Comparison of ENCODE assay signal across 12 cellular contexts in the genomic region with DNA sequence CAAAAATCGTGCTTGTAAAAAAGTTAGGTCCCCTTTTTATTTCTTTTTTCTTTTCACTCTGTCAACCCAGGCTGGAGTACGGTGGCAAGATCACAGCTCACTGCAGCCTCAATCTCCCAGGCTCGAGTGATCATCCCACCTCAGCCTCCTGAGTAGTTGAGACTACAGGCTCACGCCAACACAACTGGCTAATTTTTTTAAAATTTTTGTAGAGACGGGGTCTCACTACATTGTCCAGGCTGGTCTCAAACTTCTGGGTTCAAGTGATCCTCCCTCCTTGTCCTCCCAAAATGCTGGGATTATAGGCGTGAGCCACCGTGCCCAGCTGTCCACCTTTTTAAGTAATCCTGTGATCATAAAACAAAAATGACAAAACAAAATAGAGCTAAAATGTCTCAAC. TPM values are rescaled to one million over a fixed set of nuclear protein-coding genes. Genes with fewer than 3 reads are reported as not detected.
DNase-seq lines count a peak whose midpoint lies in the region; ATAC-seq and TF ChIP-seq lines count a peak whose summit lies in the region.
"Had no signal": no experiment of that assay in that cellular context is flagged by ENCODE, and none has a peak within 500 bp of the region (broad histone marks: within the 10 kb centered on the region; RNA-seq: fewer than 3 reads in every experiment).

No MANE protein-coding gene starts in this region.

- no peaks in the 10 kb centered on the region for H3K9me3 ChIP-seq in body of pancreas
- H3K9me3 ChIP-seq in left lung: no peaks in the 10 kb centered on the region
- H3K9me3 ChIP-seq in stomach smooth muscle (ENCODE audit: control insufficient read depth in 2 of 2, low read length in 2 of 2): no peaks in the 10 kb centered on the region
- H3K9me3 ChIP-seq in BE2C: no peaks in the 10 kb centered on the region

- H3K36me3 ChIP-seq in body of pancreas (replicated peaks in 1 of 2; ENCODE audit: insufficient read depth in 1 of 2, low read depth in 2 of 2) (no peaks in the 10 kb centered on the region), left lung (no peaks in the 10 kb centered on the region), stomach smooth muscle (ENCODE audit: control insufficient read depth in 2 of 2, insufficient read depth in 2 of 2, low read length in 2 of 2) (no peaks in the 10 kb centered on the region), BE2C (no peaks in the 10 kb centered on the region)

- peaks cover 35% of the 10 kb centered on the region for H3K4me1 ChIP-seq in body of pancreas
- H3K4me1 ChIP-seq in left lung: peaks cover 5 to 31% of the 10 kb centered on the region in 2 donors
- H3K4me1 ChIP-seq in stomach smooth muscle (ENCODE audit: control insufficient read depth, insufficient read depth, low read length): peaks cover 4% of the 10 kb centered on the region
- peaks cover 6% of the 10 kb centered on the region for H3K4me1 ChIP-seq in BE2C

- H3K27me3 ChIP-seq in HL-60 (ENCODE audit: insufficient read depth, poor library complexity, severe bottlenecking) (no peaks in the 10 kb centered on the region), body of pancreas (no peaks in the 10 kb centered on the region), left lung (no peaks in the 10 kb centered on the region), stomach smooth muscle (ENCODE audit: control insufficient read depth in 1 of 2, insufficient read depth in 2 of 2, low read length in 2 of 2) (no peaks in the 10 kb centered on the region), BE2C (no peaks in the 10 kb centered on the region)

- TF ChIP-seq CTCF in HL-60 (IDR thresholded peaks at IDR 0.05; ENCODE audit: insufficient read depth, low read length) (no peak), body of pancreas (IDR thresholded peaks at IDR 0.05) (no peak), left lung (IDR thresholded peaks at IDR 0.05) (no peak), BE2C (IDR thresholded peaks at IDR 0.05; ENCODE audit: low read depth, low read length) (no peak), GM10266 (IDR thresholded peaks at IDR 0.05; ENCODE audit: control insufficient read depth, insufficient read depth, low read depth, missing control alignments) (no peak)

- WGBS in body of pancreas, 2 donors: 58 to 62% methylated on average over 7 of the region's 7 CpGs

- H3K4me3 ChIP-seq in HL-60 (replicated peaks; ENCODE audit: insufficient read depth, low read length) (no peak overlapping the region), body of pancreas (no peak overlapping the region), left lung (no peak overlapping the region), stomach smooth muscle (ENCODE audit: low read length in 2 of 2) (peak overlapping the region; percentile 39 to 58), BE2C (ENCODE audit: low read depth, low read length) (no peak overlapping the region)

- H3K27ac ChIP-seq in HL-60 (replicated peaks): 0 out of 2 replicates have a peak overlapping the region, but pooled peaks have one; percentile 9
- peak overlapping the region in 3 of 4 donors; percentile 35 to 57 (median 48) for H3K27ac ChIP-seq in body of pancreas
- peak overlapping the region; percentile 28 to 39 for H3K27ac ChIP-seq in left lung
- H3K27ac ChIP-seq in stomach smooth muscle (ENCODE audit: low read length): no peak overlapping the region

- TF ChIP-seq POLR2A in body of pancreas (IDR thresholded peaks at IDR 0.05): no peak

- DNase-seq in HL-60 (ENCODE audit: low read depth in 1 of 2, low spot score in 1 of 2) (no peak), body of pancreas (no peak), left lung (no peak), BE2C (no peak), KBM-7 (no peak), GM10266 (ENCODE audit: extremely low spot score) (no peak), NCI-H345 (lab: John Stamatoyannopoulos, UW) (no peak)
- DNase-seq: activated CD4-positive, alpha-beta T cell treated with anti-CD3 and anti-CD28 coated beads for 4 hours; activated T-cell treated with anti-CD3 and anti-CD28 coated beads, Interleukin-2, amount 50 U/mL, for 72 hours; erythroblast had no signal

- intact Hi-C loops in body of pancreas (cut with DNase I) (no loop called here), left lung (cut with DNase I) (loop anchor here in 1 of 2 donors (5.0 kb wide), 1 partner anchor 86 kb away; no protein-coding TSS in a partner anchor)

- ATAC-seq in body of pancreas (no peak), left lung (no peak)
- ATAC-seq: activated T-cell treated with anti-CD3 and anti-CD28 coated beads, Interleukin-2, amount 50 U/mL, for 72 hours; natural killer cell treated with Interleukin-12 subunit alpha and Interleukin-12 subunit beta and Interleukin-15 and Interleukin-18, amount 100 ng/mL, for 72 hours had no signal

- peak overlapping the region; percentile 5 to 37 for H3K9ac ChIP-seq in stomach smooth muscle (ENCODE audit: low read length in 2 of 2)

- in situ Hi-C loops in KBM-7 (cut with MboI; ENCODE audit: low pct_unique_long_range_greater_than_20kb, low sequenced_read_pairs): no loop called here

RNA-seq across cellular contexts. Expression of gene ARHGAP12, which starts 19.4 kb away (rescaled TPM):
- total RNA-seq in body of pancreas (10 to 100 TPM; 34.3 to 39.4 TPM), left lung (10 to 100 TPM; 25.5 TPM)
- 3.5 TPM for polyA plus RNA-seq in BE2C (2012; ENCODE audit: insufficient read depth, insufficient read length, low read depth)

Comparison
In these comparisons a context has a peak if more than half of its experiments do, and no peak if none do; other contexts are left out.
1. H3K4me3 ChIP-seq: peak in stomach smooth muscle (2 of 2); none in HL-60 (single experiment), body of pancreas (0 of 2), left lung (0 of 2) and BE2C (single experiment).